In the genomic region with DNA sequence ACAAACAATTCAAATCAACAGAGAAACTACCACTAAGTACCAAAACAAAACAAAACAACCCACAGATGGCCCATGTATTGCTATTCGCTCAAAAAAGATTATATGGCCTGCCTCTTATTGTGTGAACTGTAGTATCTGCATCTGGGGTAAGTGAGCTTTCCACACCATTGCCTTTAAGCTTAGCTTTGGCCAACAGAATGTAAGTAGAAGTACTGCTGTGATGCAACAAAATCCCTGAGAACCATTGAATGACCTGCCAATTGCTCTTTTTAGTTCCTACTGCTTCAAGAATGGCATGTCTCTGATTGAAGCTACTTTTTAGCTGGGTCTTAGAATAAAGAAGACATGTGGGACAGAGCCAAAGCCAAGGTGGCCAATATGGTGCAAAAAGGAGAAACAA, we compare ENCODE assay signal across 17 cellular contexts. TPM values are rescaled to one million over a fixed set of nuclear protein-coding genes. Genes with fewer than 3 reads are reported as not detected.
DNase-seq lines count a peak whose midpoint lies in the region; ATAC-seq, FAIRE-seq and TF ChIP-seq lines count a peak whose summit lies in the region.
"Had no signal": no experiment of that assay in that cellular context is flagged by ENCODE, and none has a peak within 500 bp of the region (broad histone marks: within the 10 kb centered on the region; RNA-seq: fewer than 3 reads in every experiment).

No MANE protein-coding gene starts in this region.

- FAIRE-seq in D721Med (lab: Jason Lieb, UNC), result peak; percentile 25
- FAIRE-seq: A549, H54 had no signal

- H3K4me1 Mint-ChIP-seq in GM23338 (peaks cover 46% of the 10 kb centered on the region), WTC11 (peaks cover 40% of the 10 kb centered on the region)
- H3K4me1 Mint-ChIP-seq: CD14-positive monocyte had no signal

- H3F3A ChIP-seq in GM23338 (replicated peaks; ENCODE audit: low read depth), result no peaks in the 10 kb centered on the region

- H3K27me3 Mint-ChIP-seq in GM23338 (ENCODE audit: insufficient read depth, low read depth, poor library complexity) (no peaks in the 10 kb centered on the region), WTC11 (ENCODE audit: low read depth) (no peaks in the 10 kb centered on the region)

- H3K9me3 Mint-ChIP-seq in GM23338, result no peaks in the 10 kb centered on the region
- H3K9me3 Mint-ChIP-seq in WTC11, result peaks cover 6% of the 10 kb centered on the region; the same call in 1 of the 2 replicates
- H3K9me3 Mint-ChIP-seq: CD8-positive, alpha-beta T cell had no signal

- H3K4me3 ChIP-seq in GM23338, result no peak overlapping the region
- H3K4me3 ChIP-seq in mucosa of descending colon, result no peak overlapping the region
- H3K4me3 ChIP-seq: A549 had no signal

- CTCF ChIA-PET in WTC11 (lab: Charles Lee), result interaction anchor here (2.0 kb wide), 1 partner anchor 266 kb away, joined by 6 read pairs; no protein-coding TSS in a partner anchor

- POLR2A ChIA-PET in WTC11 (lab: Charles Lee), result no interaction called here

- no peaks in the 10 kb centered on the region for H4K20me1 ChIP-seq in GM23338 (replicated peaks; ENCODE audit: insufficient read depth)

- H3K4me1 ChIP-seq in GM23338 (ENCODE audit: insufficient read depth) (peaks cover 41% of the 10 kb centered on the region), mucosa of descending colon (ENCODE audit: low read depth) (no peaks in the 10 kb centered on the region)
- H3K4me1 ChIP-seq: A549, Caco-2 had no signal

- H3K4me2 ChIP-seq in GM23338, result 0 out of 2 replicates have a peak overlapping the region, but pooled peaks have one; percentile 46
- H3K4me2 ChIP-seq: A549 had no signal

- no peak for DNase-seq in D721Med (ENCODE audit: insufficient read length, low spot score)
- DNase-seq in GM23338 (ENCODE audit: low spot score), result no peak
- no peak for DNase-seq in WTC11 (ENCODE audit: low spot score)
- DNase-seq in midbrain (lab: John Stamatoyannopoulos, UW), result peak; percentile 14
- DNase-seq in NCI-H1436 (lab: John Stamatoyannopoulos, UW), result no peak
- DNase-seq in mucosa of descending colon, result no peak
- DNase-seq in iPS-NIHi7 (ENCODE audit: extremely low spot score), result no peak
- DNase-seq: Caco-2; CD8-positive, alpha-beta T cell; DMS53; GF-D8 had no signal

- H3K36me3 Mint-ChIP-seq in GM23338 (ENCODE audit: low read depth), result no peaks in the 10 kb centered on the region
- H3K36me3 Mint-ChIP-seq in WTC11, result no peaks in the 10 kb centered on the region
- H3K36me3 Mint-ChIP-seq: CD14-positive monocyte; CD8-positive, alpha-beta T cell had no signal

- H3K27me3 ChIP-seq in GM23338 (ENCODE audit: insufficient read depth), result no peaks in the 10 kb centered on the region

- H3K4me3 Mint-ChIP-seq in GM23338 (no peak overlapping the region), WTC11 (no peak overlapping the region)
- H3K4me3 Mint-ChIP-seq: CD14-positive monocyte; CD8-positive, alpha-beta T cell had no signal

- no peak for TF ChIP-seq CTCF in D721Med (IDR thresholded peaks at IDR 0.05; ENCODE audit: insufficient read depth, missing control alignments)
- TF ChIP-seq CTCF in GM23338 (conservative IDR thresholded peaks at IDR 0.05; ENCODE audit: low read depth in 2 of 2), result no peak
- no peak for TF ChIP-seq CTCF in WTC11 (IDR thresholded peaks at IDR 0.05)
- no peak for TF ChIP-seq CTCF in mucosa of descending colon (IDR thresholded peaks at IDR 0.05)

- no peaks in the 10 kb centered on the region for H3K36me3 ChIP-seq in GM23338 (ENCODE audit: insufficient read depth)
- no peaks in the 10 kb centered on the region for H3K36me3 ChIP-seq in mucosa of descending colon (ENCODE audit: low read depth)

- ATAC-seq in GM23338, result peak; percentile 38; the same call in 2 of the 3 replicates
- peak; percentile 72 for ATAC-seq in WTC11
- ATAC-seq in GM18519 (IDR thresholded peaks at IDR 0.05; ENCODE audit: low FRiP score, unreplicated experiment), result no peak
- ATAC-seq in mucosa of descending colon, result no peak
- ATAC-seq: A549; CD8-positive, alpha-beta T cell had no signal

- H3K9me3 ChIP-seq in mucosa of descending colon, result no peaks in the 10 kb centered on the region
- H3K9me3 ChIP-seq: A549, Caco-2 had no signal

- H3K9me2 ChIP-seq in GM23338 (ENCODE audit: insufficient read depth), result no peaks in the 10 kb centered on the region

- H2AFZ ChIP-seq in GM23338, result no peak overlapping the region

- no peak overlapping the region for H3K27ac ChIP-seq in GM23338 (ENCODE audit: low read depth)
- H3K27ac ChIP-seq: A549, HL-60 had no signal

- H3K27ac Mint-ChIP-seq in GM23338, result no peak overlapping the region
- no peak overlapping the region; the same call in 1 of the 2 replicates for H3K27ac Mint-ChIP-seq in WTC11
- H3K27ac Mint-ChIP-seq: CD14-positive monocyte; CD8-positive, alpha-beta T cell had no signal

- H3K79me2 ChIP-seq in GM23338 (replicated peaks; ENCODE audit: insufficient read depth), result no peaks in the 10 kb centered on the region

- intact Hi-C loops in mucosa of descending colon (cut with DNase I, micrococcal nuclease), result no loop called here

TF ChIP-seq in GM23338, 12 proteins besides CTCF, POLR2A, EP300 and RAD21 (continues in another document):
- TF ChIP-seq EZH2phosphoT487 (IDR thresholded peaks at IDR 0.05; ENCODE audit: unreplicated experiment) (no peak), JUNB (IDR thresholded peaks at IDR 0.05; ENCODE audit: unreplicated experiment) (no peak), NANOG (IDR thresholded peaks at IDR 0.05; ENCODE audit: borderline replicate concordance) (no peak)

TF ChIP-seq in WTC11, 78 proteins besides CTCF, POLR2A, EP300 and RAD21:
- TF ChIP-seq ZNF121 (CRISPR knock-in tag; IDR thresholded peaks at IDR 0.05), result no peak
- TF ChIP-seq NFATC4 (CRISPR knock-in tag; IDR thresholded peaks at IDR 0.05), result no peak
- TF ChIP-seq ESRRA (CRISPR knock-in tag; IDR thresholded peaks at IDR 0.05; ENCODE audit: borderline replicate concordance), result no peak
- TF ChIP-seq, protein P1, sequence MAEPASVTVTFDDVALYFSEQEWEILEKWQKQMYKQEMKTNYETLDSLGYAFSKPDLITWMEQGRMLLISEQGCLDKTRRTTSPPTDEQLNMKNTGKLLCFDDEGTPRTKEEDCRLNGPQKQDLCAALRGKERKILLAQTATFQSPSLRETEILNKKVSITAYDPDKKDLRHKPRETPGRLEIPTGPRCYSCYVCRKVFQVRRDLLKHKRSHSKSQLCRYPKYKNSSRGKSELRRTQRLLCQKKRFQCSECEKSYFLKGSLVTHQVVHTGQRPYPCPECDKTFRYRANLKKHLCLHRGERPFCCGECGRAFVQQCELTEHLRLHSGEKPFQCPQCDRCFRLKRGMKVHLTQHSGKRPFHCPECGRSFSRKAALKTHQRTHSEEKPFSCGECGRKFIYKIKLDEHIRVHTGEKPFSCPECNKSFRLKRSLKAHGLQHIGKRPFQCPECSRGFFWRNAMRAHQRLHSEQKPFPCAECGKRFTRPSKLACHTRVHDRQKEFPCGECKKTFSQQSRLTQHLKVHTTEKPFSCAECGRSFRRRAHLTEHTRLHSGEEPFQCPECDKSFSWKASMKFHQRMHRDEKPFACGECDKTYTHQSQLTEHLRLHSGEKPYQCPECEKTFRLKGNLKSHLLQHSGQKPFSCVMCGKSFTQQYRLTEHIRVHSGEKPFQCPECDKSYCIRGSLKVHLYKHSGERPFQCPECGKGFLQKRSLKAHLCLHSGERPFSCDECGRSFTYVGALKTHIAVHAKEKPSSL (CRISPR knock-in tag; conservative IDR thresholded peaks at IDR 0.05), result no peak

RNA-seq across cellular contexts. Expression of a gene that starts 32.5 kb away (rescaled TPM):
- total RNA-seq in GM23338 (2014; rRNA removed; shearing (Covaris generic)), result 5.9 and 7.2 TPM in 2 replicates
- polyA plus RNA-seq in GM23338 (2016; fragmentation: Nextera tagmentation; extraction: Ambion mirVana), result 3.0 and 5.4 TPM in 2 replicates
- total RNA-seq in WTC11 (2021) (0.92 to 1.8 TPM (median 1.1 TPM) in 3 replicates), mucosa of descending colon (1 to 10 TPM; 1.1 to 2.9 (median 2.6) TPM)
- total RNA-seq: Caco-2; CD8-positive, alpha-beta T cell had no signal
- polyA plus RNA-seq: A549, BJ, CD14-positive monocyte had no signal

Comparison
In these comparisons a context has a peak if more than half of its experiments do, and no peak if none do; other contexts are left out.
1. ATAC-seq: peak in GM23338 (single experiment) and WTC11 (single experiment); none in GM18519 (single experiment) and mucosa of descending colon (single experiment).